In the genomic region with DNA sequence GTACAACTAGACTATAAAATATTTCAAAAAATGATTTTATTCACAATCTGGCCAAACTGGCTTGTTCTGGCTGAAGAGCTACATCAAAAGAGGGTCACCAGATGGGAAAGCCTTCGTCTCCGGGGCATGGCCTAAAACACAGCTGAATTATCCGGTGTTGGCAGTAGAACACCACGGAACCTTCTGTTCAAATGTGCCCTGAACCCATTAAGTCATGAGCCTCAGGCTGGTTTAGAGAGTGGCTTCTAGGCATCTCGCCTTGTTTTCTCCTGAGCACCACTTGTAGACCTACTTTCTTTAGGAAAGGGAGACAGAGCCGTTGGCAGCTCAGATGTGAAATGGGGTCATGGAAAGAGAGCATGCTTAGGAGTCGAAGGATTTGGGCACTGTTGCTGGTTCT, we compare ENCODE assay signal across 19 cellular contexts.
"Had no signal": no experiment of that assay in that cellular context is flagged by ENCODE, and none has a peak within 500 bp of the region (broad histone marks: within the 10 kb centered on the region; RNA-seq: fewer than 3 reads in every experiment).

No MANE protein-coding gene starts in this region.

- DNase-seq: occipital lobe; ovary; posterior cingulate gyrus; psoas muscle; right cardiac atrium; right lobe of liver; sigmoid colon; small intestine; stimulated activated CD4-positive, alpha-beta T cell treated with anti-CD3 and anti-CD28 coated beads, Interleukin-15, amount 100 ng/mL, for 24 hours; stimulated activated CD4-positive, alpha-beta T cell treated with anti-CD3 and anti-CD28 coated beads, Interleukin-2, amount 100 ng/mL, for 24 hours; stimulated activated CD4-positive, alpha-beta T cell treated with anti-CD3 and anti-CD28 coated beads, Interleukin-2, amount 100 ng/mL, for 48 hours; stimulated activated CD4-positive, alpha-beta T cell treated with anti-CD3 and anti-CD28 coated beads, Interleukin-4, amount 100 ng/mL, for 24 hours; stimulated activated naive B cell treated with anti-CD40 and anti-IgM and Interleukin-4, amounts not matched to agents 10 μg/mL and 1 μg/mL and 100 μg/mL, for 72 hours; stimulated activated naive CD4-positive, alpha-beta T cell treated with Interleukin-2 at 50 U/mL for 16 hours; stomach; thyroid gland; trophoblast cell; upper lobe of left lung had no signal

- FAIRE-seq: small intestine, urothelium cell line had no signal
